ENCODE assay signal across 16 cellular contexts in genomic region chr17:83009414-83010322, GRCh38.
"Had no signal": no experiment of that assay in that cellular context is flagged by ENCODE, and none has a peak within 500 bp of the region (broad histone marks: within the 10 kb centered on the region; RNA-seq: fewer than 3 reads in every experiment).

No MANE protein-coding gene starts in this region.

- H3K27me3 ChIP-seq: dorsolateral prefrontal cortex, suprapubic skin had no signal

- H3K9me3 Mint-ChIP-seq: activated naive CD4-positive, alpha-beta T cell treated with anti-CD3 and anti-CD28 coated beads for 36 hours; activated naive CD8-positive, alpha-beta T cell treated with anti-CD3 and anti-CD28 coated beads, Interleukin-2, amount 50 U/mL, for 24 hours; mesothelial cell of epicardium; stimulated activated naive CD8-positive, alpha-beta T cell treated with anti-CD3 and anti-CD28 coated beads, Interleukin-15, Interleukin-2, amounts not matched to agents 100 ng/mL and 50 ng/mL, for 24 hours; T-cell had no signal

- H3K27ac Mint-ChIP-seq: activated naive CD4-positive, alpha-beta T cell treated with anti-CD3 and anti-CD28 coated beads for 36 hours; activated naive CD8-positive, alpha-beta T cell treated with anti-CD3 and anti-CD28 coated beads, Interleukin-2, amount 50 U/mL, for 24 hours; mesothelial cell of epicardium; stimulated activated naive CD8-positive, alpha-beta T cell treated with anti-CD3 and anti-CD28 coated beads, Interleukin-15, Interleukin-2, amounts not matched to agents 100 ng/mL and 50 ng/mL, for 24 hours; T-cell had no signal

- H3K27me3 Mint-ChIP-seq: activated naive CD8-positive, alpha-beta T cell treated with anti-CD3 and anti-CD28 coated beads, Interleukin-2, amount 50 U/mL, for 24 hours; stimulated activated naive CD8-positive, alpha-beta T cell treated with anti-CD3 and anti-CD28 coated beads, Interleukin-15, Interleukin-2, amounts not matched to agents 100 ng/mL and 50 ng/mL, for 24 hours; T-cell had no signal

- DNase-seq: activated CD4-positive, alpha-beta T cell treated with anti-CD3 and anti-CD28 coated beads, Interleukin-2, amount 50 U/mL, for 1 hour; activated naive CD4-positive, alpha-beta T cell treated with anti-CD3 and anti-CD28 coated beads for 36 hours; activated naive CD8-positive, alpha-beta T cell treated with anti-CD3 and anti-CD28 coated beads, Interleukin-2, amount 50 U/mL, for 24 hours; activated T-cell treated with anti-CD3 and anti-CD28 coated beads for 4 hours; dorsolateral prefrontal cortex; glutamatergic neuron; hypothalamus; lower lobe of right lung; psoas muscle; small intestine; T-cell; T-helper 9 cell had no signal

- H3K36me3 ChIP-seq: lower lobe of right lung, suprapubic skin had no signal

- H3K4me3 ChIP-seq: dorsolateral prefrontal cortex, lower lobe of right lung, psoas muscle, suprapubic skin had no signal

- H3K27ac ChIP-seq: dorsolateral prefrontal cortex, lower lobe of right lung, psoas muscle, suprapubic skin had no signal

- H3K4me1 ChIP-seq: lower lobe of right lung had no signal

- H3K9me3 ChIP-seq: lower lobe of right lung, psoas muscle, suprapubic skin had no signal

- H3K4me1 Mint-ChIP-seq: activated naive CD8-positive, alpha-beta T cell treated with anti-CD3 and anti-CD28 coated beads, Interleukin-2, amount 50 U/mL, for 24 hours; T-cell had no signal

- H3K4me3 Mint-ChIP-seq: activated naive CD4-positive, alpha-beta T cell treated with anti-CD3 and anti-CD28 coated beads for 36 hours; activated naive CD8-positive, alpha-beta T cell treated with anti-CD3 and anti-CD28 coated beads, Interleukin-2, amount 50 U/mL, for 24 hours; mesothelial cell of epicardium; stimulated activated naive CD8-positive, alpha-beta T cell treated with anti-CD3 and anti-CD28 coated beads, Interleukin-15, Interleukin-2, amounts not matched to agents 100 ng/mL and 50 ng/mL, for 24 hours; T-cell had no signal

- ATAC-seq: activated CD4-positive, CD25-positive, alpha-beta regulatory T cell treated with anti-CD3 and anti-CD28 coated beads, Interleukin-2, amount 50 U/mL, for 24 hours; activated naive CD8-positive, alpha-beta T cell treated with anti-CD3 and anti-CD28 coated beads, Interleukin-2, amount 50 U/mL, for 24 hours; psoas muscle; T-cell had no signal
